In the genomic region with DNA sequence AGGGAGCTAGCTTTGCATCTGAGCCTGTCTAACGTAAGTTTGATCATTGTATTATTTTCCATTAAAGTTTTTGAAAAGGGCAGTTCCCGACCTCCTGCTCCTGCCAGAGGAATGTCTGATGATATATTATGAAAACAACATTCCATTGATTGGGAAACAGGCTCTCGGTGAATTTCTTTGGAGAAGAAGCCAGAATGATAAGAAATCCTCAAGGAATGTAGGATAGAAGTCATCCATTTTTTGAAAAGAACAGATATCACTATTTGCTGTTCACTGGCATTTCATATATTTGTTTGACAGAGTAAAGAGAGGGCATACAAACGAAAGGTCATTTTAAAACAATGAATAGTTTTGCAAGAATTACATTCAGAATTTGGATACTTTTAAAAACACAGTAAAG, we compare ENCODE assay signal across 19 cellular contexts.
DNase-seq lines count a peak whose midpoint lies in the region; ATAC-seq, FAIRE-seq and TF ChIP-seq lines count a peak whose summit lies in the region.
"Had no signal": no experiment of that assay in that cellular context is flagged by ENCODE, and none has a peak within 500 bp of the region (broad histone marks: within the 10 kb centered on the region; RNA-seq: fewer than 3 reads in every experiment).

No MANE protein-coding gene starts in this region.

- H3F3A ChIP-seq in SK-N-SH (replicated peaks; ENCODE audit: insufficient read depth), result no peaks in the 10 kb centered on the region

- no peak overlapping the region for H2BK20ac ChIP-seq in H1 (ENCODE audit: low read length)

- no peak overlapping the region for H2BK12ac ChIP-seq in H1 (ENCODE audit: low read depth, low read length)

- TF ChIP-seq EP300 in SK-N-SH (IDR thresholded peaks at IDR 0.05; ENCODE audit: borderline replicate concordance in 1 of 2, low read depth in 1 of 2, low read length in 1 of 2) (no peak), H1 (IDR thresholded peaks at IDR 0.05; ENCODE audit: borderline replicate concordance in 1 of 2, low read depth in 2 of 2, low read length in 2 of 2) (no peak)

- ATAC-seq in SK-N-SH treated with all-trans-retinoic acid at 6 μM for 48 hours (no peak), HG03280 (IDR thresholded peaks at IDR 0.05; ENCODE audit: unreplicated experiment) (no peak)
- ATAC-seq: GM23338 had no signal

- H3K18ac ChIP-seq in H1 (ENCODE audit: extremely low read depth, low read length), result no peak overlapping the region

- H3K4me1 Mint-ChIP-seq in mesothelial cell of epicardium (peaks cover 42% of the 10 kb centered on the region), immature natural killer cell (no peaks in the 10 kb centered on the region)
- H3K4me1 Mint-ChIP-seq: CD14-positive monocyte had no signal

- no peak overlapping the region for H3K23ac ChIP-seq in H1 (ENCODE audit: insufficient read length)

- H3K27me3 ChIP-seq in SK-N-SH (ENCODE audit: insufficient read depth) (no peaks in the 10 kb centered on the region; the same call in 1 of the 2 replicates), H1 (replicated peaks in 1 of 4; ENCODE audit: control insufficient read depth in 3 of 4, extremely low read depth in 1 of 4, insufficient read depth in 3 of 4, low read length in 3 of 4) (no peaks in the 10 kb centered on the region)
- H3K27me3 ChIP-seq: Peyer's patch, SJSA1 had no signal

- H3K9me3 Mint-ChIP-seq in mesothelial cell of epicardium, result no peaks in the 10 kb centered on the region
- peaks cover 0 to 9% (median 2%) of the 10 kb centered on the region in 6 donors for H3K9me3 Mint-ChIP-seq in immature natural killer cell
- H3K9me3 Mint-ChIP-seq: GM23338 had no signal

- H4K91ac ChIP-seq in H1 (replicated peaks; ENCODE audit: insufficient read length, low read length), result no peak overlapping the region

- no peak overlapping the region for H2BK5ac ChIP-seq in H1 (ENCODE audit: low read depth, low read length)

- no peak overlapping the region for H2AFZ ChIP-seq in SK-N-SH (ENCODE audit: low read depth)
- H2AFZ ChIP-seq in H1 (ENCODE audit: low read length), result no peak overlapping the region
- H2AFZ ChIP-seq: GM23338 had no signal

- peak overlapping the region; percentile 81 for H3K27ac Mint-ChIP-seq in mesothelial cell of epicardium
- no peak overlapping the region for H3K27ac Mint-ChIP-seq in immature natural killer cell
- H3K27ac Mint-ChIP-seq: CD14-positive monocyte had no signal

- peak; percentile 28 for FAIRE-seq in H1 (lab: Jason Lieb, UNC)

- DNase-seq in SK-N-SH (no peak), H1 (ENCODE audit: low read depth in 1 of 2, low spot score in 2 of 2) (no peak), mesothelial cell of epicardium (ENCODE audit: low spot score in 2 of 2, unreplicated experiment in 2 of 2) (no peak), NCI-H146 (lab: John Stamatoyannopoulos, UW) (no peak), immature natural killer cell (no peak), hypothalamus (lab: John Stamatoyannopoulos, UW) (no peak)
- DNase-seq: DMS79 treated with DMSO at 0.1 percent for 48 hours, IMR-90, NCI-H1436, NCI-H2029 treated with DMSO at 0.1 percent for 48 hours, NCI-H2171 treated with DMSO at 0.1 percent for 48 hours, NCI-H446 treated with DMSO at 0.1 percent for 48 hours, Peyer's patch had no signal

- H3K23me2 ChIP-seq in H1 (ENCODE audit: low read depth, low read length), result no peaks in the 10 kb centered on the region

- H4K20me1 ChIP-seq in SK-N-SH (ENCODE audit: insufficient read depth) (no peaks in the 10 kb centered on the region), H1 (replicated peaks in 1 of 2; ENCODE audit: control insufficient read depth in 1 of 2, insufficient read depth in 2 of 2, low read length in 2 of 2) (no peaks in the 10 kb centered on the region)

- CTCF ChIA-PET in SK-N-SH (lab: Yijun Ruan, JAX), result no interaction called here
- CTCF ChIA-PET in H1 (lab: Charles Lee; ENCODE audit: partially characterized antibody), result interaction anchor here (0.6 to 0.7 kb wide), 2 partner anchors 243 to 313 kb away, joined by 3 read pairs; no protein-coding TSS in a partner anchor

- no peak overlapping the region for H3K9ac ChIP-seq in SK-N-SH
- no peak overlapping the region for H3K9ac ChIP-seq in H1 (replicated peaks in 1 of 4; ENCODE audit: extremely low read depth in 1 of 4, low read depth in 3 of 4, low read length in 3 of 4)

- H3K14ac ChIP-seq in H1 (ENCODE audit: insufficient read length), result no peak overlapping the region

- H3K4me1 ChIP-seq in SK-N-SH (ENCODE audit: control insufficient read depth in 1 of 2, insufficient read depth in 2 of 2, low read depth in 1 of 2, low read length in 1 of 2) (no peaks in the 10 kb centered on the region), H1 (replicated peaks in 1 of 4; ENCODE audit: control insufficient read depth in 3 of 4, insufficient read depth in 4 of 4, low read length in 3 of 4) (peaks cover 0 to 7% (median 2%) of the 10 kb centered on the region in 4 experiments; a peak in 2 of 7 replicates)
- H3K4me1 ChIP-seq: Peyer's patch, SJSA1 had no signal

- TF ChIP-seq POLR2A in H1 (IDR thresholded peaks at IDR 0.05; ENCODE audit: control extremely low read depth in 1 of 2, low read depth in 2 of 2, low read length in 2 of 2), result no peak

- H3K56ac ChIP-seq in H1 (replicated peaks; ENCODE audit: insufficient read length, low read depth, low read length), result no peak overlapping the region

- no peak overlapping the region for H3K4ac ChIP-seq in H1 (replicated peaks; ENCODE audit: insufficient read length, low read depth, low read length)

- no peak overlapping the region for H2AK5ac ChIP-seq in H1 (ENCODE audit: low read depth, low read length)

- H3K4me3 ChIP-seq in SK-N-SH (ENCODE audit: low read depth in 2 of 2, low read length in 1 of 2) (no peak overlapping the region), H1 (ENCODE audit: extremely low read depth in 1 of 4, insufficient read depth in 2 of 4, low read depth in 3 of 4, low read length in 4 of 4) (no peak overlapping the region)
- H3K4me3 ChIP-seq: GM23338, Peyer's patch, SJSA1 had no signal

- no peak overlapping the region for H4K5ac ChIP-seq in H1 (ENCODE audit: insufficient read length, low read depth, low read length)

- H3K27ac ChIP-seq in SK-N-SH (ENCODE audit: low read depth in 2 of 2, low read length in 1 of 2) (no peak overlapping the region), H1 (ENCODE audit: low read depth, low read length) (no peak overlapping the region)
- H3K27ac ChIP-seq: 22Rv1, Peyer's patch, SJSA1 had no signal

- H3K79me2 ChIP-seq in SK-N-SH (ENCODE audit: insufficient read depth), result no peaks in the 10 kb centered on the region
- H3K79me2 ChIP-seq in H1 (ENCODE audit: control insufficient read depth in 1 of 2, insufficient read depth in 2 of 2, low read length in 2 of 2), result no peaks in the 10 kb centered on the region

- H3K4me2 ChIP-seq in SK-N-SH, result no peak overlapping the region
- H3K4me2 ChIP-seq in H1 (ENCODE audit: insufficient read depth in 1 of 2, low read depth in 2 of 2, low read length in 2 of 2), result no peak overlapping the region
- H3K4me2 ChIP-seq: GM23338 had no signal

- H3K36me3 ChIP-seq in SK-N-SH (replicated peaks in 1 of 2; ENCODE audit: control insufficient read depth in 1 of 2, insufficient read depth in 2 of 2, low read length in 1 of 2) (no peaks in the 10 kb centered on the region), H1 (ENCODE audit: control insufficient read depth in 2 of 4, insufficient read depth in 4 of 4, low read length in 3 of 4) (no peaks in the 10 kb centered on the region; a peak in 1 of 8 replicates)
- H3K36me3 ChIP-seq: Peyer's patch, SJSA1 had no signal

- 20% methylated on average over 4 of the region's 4 CpGs for WGBS in SK-N-SH (ENCODE audit: low lambda C conversion rate)
- 75% methylated on average over 4 of the region's 4 CpGs; no CpG with 5 or more reads in 1 of the 2 experiments for WGBS in H1 (ENCODE audit: extremely low coverage in 1 of 2, insufficient coverage in 1 of 2, insufficient read length in 1 of 2, insufficient replicate concordance in 2 of 2, low coverage in 1 of 2, low lambda C conversion rate in 2 of 2, missing lambda C conversion rate in 1 of 2), 2 experiments

- TF ChIP-seq CTCF in SK-N-SH (IDR thresholded peaks at IDR 0.05) (no peak), H1 (IDR thresholded peaks at IDR 0.05; ENCODE audit: control extremely low read depth in 1 of 3, insufficient read depth in 1 of 3, low read depth in 1 of 3, low read length in 3 of 3) (no peak), mesothelial cell of epicardium (IDR thresholded peaks at IDR 0.05; ENCODE audit: unreplicated experiment) (no peak)

- H4K8ac ChIP-seq in H1 (ENCODE audit: extremely low read depth, insufficient read depth, low read length), result no peak overlapping the region

- POLR2A ChIA-PET in SK-N-SH (lab: Yijun Ruan, JAX) (no interaction called here), H1 (lab: Charles Lee; ENCODE audit: partially characterized antibody) (no interaction called here)

- no peaks in the 10 kb centered on the region for H3K9me2 ChIP-seq in SK-N-SH

- H3K36me3 Mint-ChIP-seq in mesothelial cell of epicardium (no peaks in the 10 kb centered on the region), immature natural killer cell (no peaks in the 10 kb centered on the region)
- H3K36me3 Mint-ChIP-seq: CD14-positive monocyte had no signal

- TF ChIP-seq RAD21 in SK-N-SH (IDR thresholded peaks at IDR 0.05; ENCODE audit: low read length) (no peak), H1 (IDR thresholded peaks at IDR 0.05 in 1 of 2, conservative IDR thresholded peaks at IDR 0.05 in 1 of 2; ENCODE audit: low read depth in 2 of 2, low read length in 2 of 2) (no peak)

- H2BK15ac ChIP-seq in H1 (ENCODE audit: low read length), result no peak overlapping the region

- H3K4me3 Mint-ChIP-seq in mesothelial cell of epicardium (no peak overlapping the region), immature natural killer cell (no peak overlapping the region)
- H3K4me3 Mint-ChIP-seq: CD14-positive monocyte, GM23338 had no signal

- no peaks in the 10 kb centered on the region for H3K27me3 Mint-ChIP-seq in mesothelial cell of epicardium (ENCODE audit: low read depth)
- no peaks in the 10 kb centered on the region for H3K27me3 Mint-ChIP-seq in immature natural killer cell (ENCODE audit: low read depth in 3 of 3)

- H2BK120ac ChIP-seq in H1 (replicated peaks; ENCODE audit: low read depth, low read length), result no peak overlapping the region

- no peaks in the 10 kb centered on the region for H3K79me1 ChIP-seq in H1 (ENCODE audit: low read depth, low read length)

- H3K9me3 ChIP-seq in SK-N-SH (no peaks in the 10 kb centered on the region), H1 (ENCODE audit: insufficient read depth in 2 of 2, low read depth in 1 of 2, low read length in 1 of 2) (no peaks in the 10 kb centered on the region)
- H3K9me3 ChIP-seq: Peyer's patch, SJSA1 had no signal

TF ChIP-seq in SK-N-SH treated with all-trans-retinoic acid at 6 μM for 48 hours, 23 proteins besides CTCF, POLR2A, EP300 and RAD21 (continues in another document):
- no peak for TF ChIP-seq RARB (CRISPR knock-in tag; IDR thresholded peaks at IDR 0.05)
- peak; percentile 63 for TF ChIP-seq ISL1 (CRISPR knock-in tag; IDR thresholded peaks at IDR 0.05)

TF ChIP-seq in H1, 55 proteins besides CTCF, POLR2A, EP300 and RAD21 (continues in another document):
- TF ChIP-seq MAFK (IDR thresholded peaks at IDR 0.05; ENCODE audit: low read depth, low read length), result no peak
- no peak for TF ChIP-seq KDM1A (IDR thresholded peaks at IDR 0.05; ENCODE audit: borderline replicate concordance, low read length)
- TF ChIP-seq KDM4A (IDR thresholded peaks at IDR 0.05; ENCODE audit: low read depth, low read length, severe bottlenecking), result no peak
- no peak for TF ChIP-seq SRF (IDR thresholded peaks at IDR 0.05; ENCODE audit: low read depth, low read length)
